In the genomic region with DNA sequence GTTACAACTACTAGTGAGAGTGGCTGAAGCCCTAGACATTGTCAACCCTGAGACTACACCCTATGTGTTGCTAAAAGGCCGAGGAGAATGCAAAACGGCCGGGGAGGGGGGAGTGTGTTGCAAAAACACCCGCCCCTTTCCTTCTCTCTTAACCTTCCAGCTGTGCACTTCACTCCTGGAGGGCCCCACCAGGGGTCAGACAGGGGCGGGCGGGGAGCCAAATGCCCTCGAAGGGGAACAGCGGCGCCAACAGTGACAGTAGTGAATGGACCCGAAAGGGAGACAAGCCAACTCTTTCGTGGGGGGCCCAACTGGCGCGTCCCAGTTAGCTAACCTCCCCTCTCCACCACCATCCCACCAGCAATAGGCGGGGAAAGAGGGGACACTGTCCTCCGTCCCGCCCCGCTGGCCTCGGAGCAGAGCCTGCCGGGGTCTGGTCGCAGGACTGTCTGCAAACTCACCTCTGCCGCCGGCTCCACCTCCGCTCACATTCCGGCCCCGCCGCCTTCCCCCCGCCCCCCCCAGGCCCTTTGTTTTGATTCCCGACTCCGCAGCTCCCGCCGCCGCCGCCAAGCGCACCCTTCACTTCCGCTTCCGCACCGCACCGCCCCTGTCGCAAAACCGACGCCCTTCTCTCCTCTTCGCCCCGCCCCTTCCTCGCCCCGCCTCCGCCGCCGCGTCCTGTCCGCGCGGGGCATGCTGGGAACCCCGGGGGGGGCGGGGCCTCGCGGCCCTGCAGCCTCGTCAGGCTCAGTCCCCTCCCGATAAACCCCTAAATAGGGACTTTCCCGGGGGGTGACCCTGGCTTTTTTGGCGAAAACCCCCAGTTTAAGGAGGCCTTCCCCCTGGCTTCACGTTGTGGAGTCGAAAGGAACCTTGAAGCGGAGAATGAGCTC, we compare ENCODE assay signal across 8 cellular contexts. TPM values are rescaled to one million over a fixed set of nuclear protein-coding genes. Genes with fewer than 3 reads are reported as not detected.
A peak's percentile ranks its signal among the peaks of the same experiment; 100 is the strongest.
DNase-seq lines count a peak whose midpoint lies in the region; ATAC-seq lines count a peak whose summit lies in the region.

A gene with protein sequence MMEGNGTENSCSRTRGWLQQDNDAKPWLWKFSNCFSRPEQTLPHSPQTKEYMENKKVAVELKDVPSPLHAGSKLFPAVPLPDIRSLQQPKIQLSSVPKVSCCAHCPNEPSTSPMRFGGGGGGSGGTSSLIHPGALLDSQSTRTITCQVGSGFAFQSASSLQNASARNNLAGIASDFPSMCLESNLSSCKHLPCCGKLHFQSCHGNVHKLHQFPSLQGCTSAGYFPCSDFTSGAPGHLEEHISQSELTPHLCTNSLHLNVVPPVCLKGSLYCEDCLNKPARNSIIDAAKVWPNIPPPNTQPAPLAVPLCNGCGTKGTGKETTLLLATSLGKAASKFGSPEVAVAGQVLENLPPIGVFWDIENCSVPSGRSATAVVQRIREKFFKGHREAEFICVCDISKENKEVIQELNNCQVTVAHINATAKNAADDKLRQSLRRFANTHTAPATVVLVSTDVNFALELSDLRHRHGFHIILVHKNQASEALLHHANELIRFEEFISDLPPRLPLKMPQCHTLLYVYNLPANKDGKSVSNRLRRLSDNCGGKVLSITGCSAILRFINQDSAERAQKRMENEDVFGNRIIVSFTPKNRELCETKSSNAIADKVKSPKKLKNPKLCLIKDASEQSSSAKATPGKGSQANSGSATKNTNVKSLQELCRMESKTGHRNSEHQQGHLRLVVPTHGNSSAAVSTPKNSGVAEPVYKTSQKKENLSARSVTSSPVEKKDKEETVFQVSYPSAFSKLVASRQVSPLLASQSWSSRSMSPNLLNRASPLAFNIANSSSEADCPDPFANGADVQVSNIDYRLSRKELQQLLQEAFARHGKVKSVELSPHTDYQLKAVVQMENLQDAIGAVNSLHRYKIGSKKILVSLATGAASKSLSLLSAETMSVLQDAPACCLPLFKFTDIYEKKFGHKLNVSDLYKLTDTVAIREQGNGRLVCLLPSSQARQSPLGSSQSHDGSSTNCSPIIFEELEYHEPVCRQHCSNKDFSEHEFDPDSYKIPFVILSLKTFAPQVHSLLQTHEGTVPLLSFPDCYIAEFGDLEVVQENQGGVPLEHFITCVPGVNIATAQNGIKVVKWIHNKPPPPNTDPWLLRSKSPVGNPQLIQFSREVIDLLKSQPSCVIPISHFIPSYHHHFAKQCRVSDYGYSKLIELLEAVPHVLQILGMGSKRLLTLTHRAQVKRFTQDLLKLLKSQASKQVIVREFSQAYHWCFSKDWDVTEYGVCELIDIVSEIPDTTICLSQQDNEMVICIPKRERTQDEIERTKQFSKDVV (N-terminal part only) (minus strand): TSS at position 598 of the 896 bp plus-strand sequence. CDS start 3,921 bp downstream, outside the sequence.

- H3K23ac ChIP-seq in mesendoderm (ENCODE audit: low read length): no peak within 1 kb of the TSS

- peaks cover 2% of the 10 kb centered on the region for H3K4me1 ChIP-seq in mesendoderm (ENCODE audit: control insufficient read depth, low read depth, low read length)

- no peaks in the 10 kb centered on the region for H3K9me3 Mint-ChIP-seq in effector memory CD8-positive, alpha-beta T cell

- peaks cover 25 to 43% of the 10 kb centered on the region in 2 donors for H3K4me1 Mint-ChIP-seq in effector memory CD8-positive, alpha-beta T cell (ENCODE audit: low read depth in 2 of 2)

- peak within 1 kb of the TSS; percentile 57 for H2BK5ac ChIP-seq in mesendoderm (ENCODE audit: low read length)

- H3K27me3 ChIP-seq in mesendoderm (ENCODE audit: insufficient read depth, low read length, poor library complexity): no peaks in the 10 kb centered on the region

- H3K4me3 Mint-ChIP-seq in effector memory CD8-positive, alpha-beta T cell: peak within 1 kb of the TSS; percentile 90 to 91

- peak within 1 kb of the TSS; percentile 96 to 99 for H3K27ac Mint-ChIP-seq in effector memory CD8-positive, alpha-beta T cell

- H2AK5ac ChIP-seq in mesendoderm (ENCODE audit: low read length): no peak within 1 kb of the TSS

- H3K18ac ChIP-seq in mesendoderm (ENCODE audit: low read length): peak within 1 kb of the TSS; percentile 99

- H2BK120ac ChIP-seq in mesendoderm (ENCODE audit: low read depth, low read length): peak within 1 kb of the TSS; percentile 99

- DNase-seq in COR-L47 (lab: John Stamatoyannopoulos, UW) (peak; percentile 94), HUDEP-2 (lab: John Stamatoyannopoulos, UW; ENCODE audit: unreplicated experiment in 76 of 76) (peak in 75 of 76 experiments; percentile 69 to 99 (median 95)), NOMO-1 treated with dmso at 0.1 percent for 144 hours (lab: John Stamatoyannopoulos, UW; ENCODE audit: unreplicated experiment) (peak; percentile 92), mesendoderm (peak; percentile 98)
- peak; percentile 98 to 99 (median 99) for DNase-seq in activated CD8-positive, alpha-beta memory T cell treated with anti-CD3 and anti-CD28 coated beads for 48 hours (ENCODE audit: low read depth in 2 of 3, low spot score in 2 of 3)
- DNase-seq in effector memory CD8-positive, alpha-beta T cell: peak; percentile 99 to 100 (median 99)
- DNase-seq in stimulated activated CD8-positive, alpha-beta memory T cell treated with anti-CD3 and anti-CD28 coated beads, Interleukin-12 subunit alpha, Interleukin-12 subunit beta, amount 100 ng/mL, for 4 hours (ENCODE audit: low read depth): peak; percentile 99

- peaks cover 2% of the 10 kb centered on the region for H3K36me3 ChIP-seq in mesendoderm (ENCODE audit: control insufficient read depth, insufficient read depth, low read length)

- peaks cover 16% of the 10 kb centered on the region for H3K79me2 ChIP-seq in mesendoderm (ENCODE audit: control insufficient read depth, insufficient read depth, low read length)

- no peaks in the 10 kb centered on the region for H3K27me3 Mint-ChIP-seq in effector memory CD8-positive, alpha-beta T cell

- WGBS in mesendoderm (ENCODE audit: extremely low coverage, insufficient coverage, low lambda C conversion rate): no CpG with 5 or more reads among the region's 63 CpGs

- peaks cover 40% of the 10 kb centered on the region for H3K36me3 Mint-ChIP-seq in effector memory CD8-positive, alpha-beta T cell (ENCODE audit: insufficient read depth)

- peak within 1 kb of the TSS; percentile 64 for H4K5ac ChIP-seq in mesendoderm (ENCODE audit: low read length)

- peak within 1 kb of the TSS; percentile 41 for H4K8ac ChIP-seq in mesendoderm (ENCODE audit: low read depth, low read length)

- peak within 1 kb of the TSS; percentile 36 for H2BK15ac ChIP-seq in mesendoderm (replicated peaks; ENCODE audit: low read depth)

- peaks cover 8% of the 10 kb centered on the region for H3K79me1 ChIP-seq in mesendoderm (ENCODE audit: low read length)

- H3K27ac ChIP-seq in mesendoderm (ENCODE audit: low read depth, low read length): peak within 1 kb of the TSS; percentile 83

- peak within 1 kb of the TSS; percentile 98 for H3K4ac ChIP-seq in mesendoderm (ENCODE audit: low read depth, low read length)

- peak within 1 kb of the TSS; percentile 96 for H3K9ac ChIP-seq in mesendoderm (ENCODE audit: low read length)

- ATAC-seq in GM21381 (IDR thresholded peaks at IDR 0.05; ENCODE audit: unreplicated experiment): peak; percentile 48
- ATAC-seq in effector memory CD8-positive, alpha-beta T cell (replicated peaks): peak; percentile 80

- peak within 1 kb of the TSS; percentile 96 for H3K56ac ChIP-seq in mesendoderm (ENCODE audit: low read length)

- H3K4me2 ChIP-seq in mesendoderm (ENCODE audit: low read length): peak within 1 kb of the TSS; percentile 84

- peak within 1 kb of the TSS; percentile 94 for H3K4me3 ChIP-seq in mesendoderm (ENCODE audit: low read length)

RNA-seq across cellular contexts. Expression of the gene that starts here (rescaled TPM):
- polyA plus RNA-seq in mesendoderm (2013, experiment 1 of 2): 10.0 TPM
- 10.3 TPM for polyA plus RNA-seq in mesendoderm (2013, experiment 2 of 2)

Comparison
In these comparisons a context has a peak if more than half of its experiments do, and no peak if none do; other contexts are left out.
1. Peak in every context shown above with its lines: DNase-seq, ATAC-seq, H3K4me3 ChIP-seq and H3K27ac ChIP-seq.